ENCODE assay signal across 8 cellular contexts in the genomic region with DNA sequence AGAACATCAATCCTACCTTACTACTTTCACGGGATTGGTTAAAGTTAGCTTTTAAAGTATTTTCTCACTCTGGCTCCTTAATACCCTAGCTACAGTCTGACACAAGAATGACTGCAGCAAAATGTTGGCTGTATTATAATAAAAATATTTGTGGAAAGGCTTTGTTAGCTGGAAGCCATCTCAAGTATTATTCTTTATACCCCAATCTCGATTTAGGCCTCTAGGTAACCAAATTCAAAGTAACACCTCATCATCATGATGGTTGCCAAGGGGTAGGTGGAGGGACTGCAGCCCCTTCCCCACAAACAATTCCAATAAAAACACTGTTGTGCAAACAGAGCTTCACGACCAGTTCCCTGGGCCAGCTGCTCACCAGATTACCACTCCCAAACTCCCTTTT. TPM values are rescaled to one million over a fixed set of nuclear protein-coding genes. Genes with fewer than 3 reads are reported as not detected.
DNase-seq lines count a peak whose midpoint lies in the region; ATAC-seq and TF ChIP-seq lines count a peak whose summit lies in the region.

No MANE protein-coding gene starts in this region.

- no peaks in the 10 kb centered on the region for H3K36me3 ChIP-seq in left ventricle myocardium inferior
- no peaks in the 10 kb centered on the region for H3K36me3 ChIP-seq in aorta (ENCODE audit: control insufficient read depth in 1 of 2, insufficient read depth in 2 of 2, low read length in 1 of 2)

- H3K27ac ChIP-seq in left ventricle myocardium inferior (replicated peaks) (peak overlapping the region; percentile 96), aorta (ENCODE audit: low read depth in 1 of 2, low read length in 2 of 2) (peak overlapping the region; percentile 46 to 71)

- H3K9me3 Mint-ChIP-seq in brain (no peaks in the 10 kb centered on the region), mesothelial cell of epicardium (no peaks in the 10 kb centered on the region)

- 2 to 7% methylated on average over 3 of the region's 3 CpGs for WGBS in aorta, 2 donors

- no peak for DNase-seq in left ventricle myocardium inferior
- no peak for DNase-seq in Right ventricle myocardium superior
- no peak for DNase-seq in mesothelial cell of epicardium (ENCODE audit: low spot score in 2 of 2, unreplicated experiment in 2 of 2)
- no peak for DNase-seq in aorta
- DNase-seq in NOMO-1 treated with DMSO at 0.1 percent for 48 hours (lab: John Stamatoyannopoulos, UW; ENCODE audit: unreplicated experiment), result no peak
- DNase-seq in NCI-H187 (lab: John Stamatoyannopoulos, UW), result no peak

- H3K27ac Mint-ChIP-seq in brain (peak overlapping the region; percentile 96 to 98 (median 97)), mesothelial cell of epicardium (peak overlapping the region; percentile 96)

- H3K4me1 Mint-ChIP-seq in brain (peaks cover 31% of the 10 kb centered on the region), mesothelial cell of epicardium (peaks cover 19% of the 10 kb centered on the region)

- H3K4me3 ChIP-seq in left ventricle myocardium inferior, result peak overlapping the region; percentile 99
- H3K4me3 ChIP-seq in aorta (ENCODE audit: low read length in 2 of 2), result peak overlapping the region in 1 of 2 donors; percentile 22

- peaks cover 8% of the 10 kb centered on the region for H3K27me3 Mint-ChIP-seq in brain
- H3K27me3 Mint-ChIP-seq in mesothelial cell of epicardium (ENCODE audit: low read depth), result no peaks in the 10 kb centered on the region

- peaks cover 40% of the 10 kb centered on the region for H3K4me1 ChIP-seq in left ventricle myocardium inferior
- H3K4me1 ChIP-seq in aorta (ENCODE audit: control insufficient read depth in 1 of 2, insufficient read depth in 2 of 2, low read length in 2 of 2), result no peaks in the 10 kb centered on the region

- H3K4me3 Mint-ChIP-seq in brain (peak overlapping the region; percentile 91 to 95 (median 92)), mesothelial cell of epicardium (peak overlapping the region; percentile 84)

- TF ChIP-seq CTCF in left ventricle myocardium inferior (IDR thresholded peaks at IDR 0.05; ENCODE audit: borderline replicate concordance) (no peak), brain (conservative IDR thresholded peaks at IDR 0.05) (peak in 1 of 2 experiments; percentile 54), mesothelial cell of epicardium (IDR thresholded peaks at IDR 0.05; ENCODE audit: unreplicated experiment) (no peak)

- intact Hi-C loops in left ventricle myocardium inferior (cut with micrococcal nuclease), result no loop called here
- intact Hi-C loops in Right ventricle myocardium superior (cut with DNase I), result loop anchor here (2.0 to 10.0 kb wide), 2 partner anchors 15 to 115 kb away; a partner anchor contains a TSS
- intact Hi-C loops in aorta (cut with DNase I), result loop anchor here (1.0 to 10.0 kb wide), 4 partner anchors 15 to 65 kb away; a partner anchor contains a TSS

- H3K36me3 Mint-ChIP-seq in brain (no peaks in the 10 kb centered on the region), mesothelial cell of epicardium (no peaks in the 10 kb centered on the region)

- ATAC-seq in Right ventricle myocardium superior (ENCODE audit: poor library complexity) (no peak), aorta (ENCODE audit: low FRiP score) (no peak), HG02970 (IDR thresholded peaks at IDR 0.05; ENCODE audit: low FRiP score, unreplicated experiment) (no peak)

- H3K9me3 ChIP-seq in left ventricle myocardium inferior (replicated peaks), result no peaks in the 10 kb centered on the region
- H3K9me3 ChIP-seq in aorta (ENCODE audit: control insufficient read depth, low read length), result no peaks in the 10 kb centered on the region

- no peaks in the 10 kb centered on the region for H3K27me3 ChIP-seq in left ventricle myocardium inferior (ENCODE audit: low read depth)
- H3K27me3 ChIP-seq in aorta (ENCODE audit: control insufficient read depth in 1 of 2, insufficient read depth in 2 of 2, low read length in 1 of 2), result no peaks in the 10 kb centered on the region

RNA-seq across cellular contexts. Expression of a gene that starts 0.8 kb away (rescaled TPM):
- total RNA-seq in left ventricle myocardium inferior, result 29.4 TPM
- 27.6 TPM for total RNA-seq in Right ventricle myocardium superior
- polyA plus RNA-seq in brain (ENCODE audit: insufficient read depth, low read depth, low replicate concordance), result 61.0 TPM
- total RNA-seq in mesothelial cell of epicardium, result 69.3 to 72.6 TPM (median 69.6 TPM) in 3 replicates
- 10 to 100 TPM; 40.2 to 43.2 TPM for total RNA-seq in aorta
- 10 to 100 TPM; 14.9 to 21.8 TPM for polyA plus RNA-seq in aorta

RNA-seq across cellular contexts. Expression of a gene that starts 15.4 kb away (rescaled TPM):
- 22.4 TPM for total RNA-seq in left ventricle myocardium inferior
- 17.6 TPM for total RNA-seq in Right ventricle myocardium superior
- polyA plus RNA-seq in brain (ENCODE audit: insufficient read depth, low read depth, low replicate concordance), result 16.3 TPM
- 22.3 to 23.8 TPM (median 22.8 TPM) in 3 replicates for total RNA-seq in mesothelial cell of epicardium
- total RNA-seq in aorta, result 10 to 100 TPM; 27.1 to 28.5 TPM
- polyA plus RNA-seq in aorta, result 10 to 100 TPM in 1 of 2 donors, 1 to 10 TPM in 1; 3.4 to 13.4 TPM
